In genomic region chr6:25014806-25015560, GRCh38 we compare ENCODE assay signal across 9 cellular contexts.
DNase-seq lines count a peak whose midpoint lies in the region; ATAC-seq and TF ChIP-seq lines count a peak whose summit lies in the region.
"Had no signal": no experiment of that assay in that cellular context is flagged by ENCODE, and none has a peak within 500 bp of the region (broad histone marks: within the 10 kb centered on the region; RNA-seq: fewer than 3 reads in every experiment).

No MANE protein-coding gene starts in this region.

- H3K27ac Mint-ChIP-seq in HFFc6, result peak overlapping the region; percentile 68
- peak overlapping the region; percentile 49 for H3K27ac Mint-ChIP-seq in activated naive CD4-positive, alpha-beta T cell treated with anti-CD3 and anti-CD28 coated beads, Interleukin-2, amount 10 ng/mL, durations not matched to agents 7 days and 5 days
- H3K27ac Mint-ChIP-seq in immature natural killer cell, result peak overlapping the region in 4 of 6 donors; percentile 23 to 75 (median 64)

- H3K27ac ChIP-seq in AG04450 (ENCODE audit: low read depth, low read length) (no peak overlapping the region), upper lobe of right lung (peak overlapping the region; percentile 58)
- H3K27ac ChIP-seq: parathyroid adenoma had no signal

- H3K9me3 Mint-ChIP-seq in HFFc6, result no peaks in the 10 kb centered on the region
- H3K9me3 Mint-ChIP-seq in activated naive CD4-positive, alpha-beta T cell treated with anti-CD3 and anti-CD28 coated beads, Interleukin-2, amount 10 ng/mL, durations not matched to agents 7 days and 5 days, result no peaks in the 10 kb centered on the region
- no peaks in the 10 kb centered on the region for H3K9me3 Mint-ChIP-seq in immature natural killer cell

- H3K27me3 Mint-ChIP-seq in HFFc6 (ENCODE audit: insufficient read depth) (no peaks in the 10 kb centered on the region), immature natural killer cell (ENCODE audit: low read depth in 3 of 3) (no peaks in the 10 kb centered on the region)
- no peaks in the 10 kb centered on the region for H3K27me3 Mint-ChIP-seq in activated naive CD4-positive, alpha-beta T cell treated with anti-CD3 and anti-CD28 coated beads, Interleukin-2, amount 10 ng/mL, durations not matched to agents 7 days and 5 days

- TF ChIP-seq POLR2A in GM18505 (IDR thresholded peaks at IDR 0.05; ENCODE audit: borderline replicate concordance, extremely low read depth, insufficient read depth, insufficient read length), result no peak

- H3K36me3 ChIP-seq in upper lobe of right lung, result no peaks in the 10 kb centered on the region

- TF ChIP-seq CTCF in AG04450 (IDR thresholded peaks at IDR 0.05; ENCODE audit: low read depth, low read length) (no peak), HFFc6 (IDR thresholded peaks at IDR 0.05) (no peak), upper lobe of right lung (IDR thresholded peaks at IDR 0.05) (no peak)

- peak; percentile 18 for DNase-seq in AG04450 (ENCODE audit: low read depth, low spot score)
- peak; percentile 71 for DNase-seq in HFFc6
- DNase-seq in activated naive CD4-positive, alpha-beta T cell treated with anti-CD3 and anti-CD28 coated beads, Interleukin-2, amount 10 ng/mL, durations not matched to agents 7 days and 5 days, result peak; percentile 57
- peak in 1 of 3 donors; percentile 35 for DNase-seq in immature natural killer cell
- DNase-seq in upper lobe of right lung, result no peak
- DNase-seq in ureter (ENCODE audit: low spot score), result no peak
- DNase-seq in KG1 (lab: John Stamatoyannopoulos, UW), result no peak

- no peak overlapping the region for H3K4me3 Mint-ChIP-seq in HFFc6
- H3K4me3 Mint-ChIP-seq in activated naive CD4-positive, alpha-beta T cell treated with anti-CD3 and anti-CD28 coated beads, Interleukin-2, amount 10 ng/mL, durations not matched to agents 7 days and 5 days, result no peak overlapping the region
- H3K4me3 Mint-ChIP-seq in immature natural killer cell, result no peak overlapping the region

- H3K4me1 Mint-ChIP-seq in HFFc6 (ENCODE audit: low read depth) (peaks cover 82% of the 10 kb centered on the region), immature natural killer cell (peaks cover 22 to 75% of the 10 kb centered on the region in 2 donors)
- H3K4me1 Mint-ChIP-seq in activated naive CD4-positive, alpha-beta T cell treated with anti-CD3 and anti-CD28 coated beads, Interleukin-2, amount 10 ng/mL, durations not matched to agents 7 days and 5 days, result peaks cover 75% of the 10 kb centered on the region

- intact Hi-C loops in upper lobe of right lung (cut with DNase I), result no loop called here

- no peaks in the 10 kb centered on the region for H3K36me3 Mint-ChIP-seq in HFFc6 (ENCODE audit: low read depth)
- peaks cover 34% of the 10 kb centered on the region for H3K36me3 Mint-ChIP-seq in activated naive CD4-positive, alpha-beta T cell treated with anti-CD3 and anti-CD28 coated beads, Interleukin-2, amount 10 ng/mL, durations not matched to agents 7 days and 5 days
- H3K36me3 Mint-ChIP-seq in immature natural killer cell, result peaks cover 0 to 10% (median 7%) of the 10 kb centered on the region in 3 donors

- H3K4me1 ChIP-seq in upper lobe of right lung, result peaks cover 16% of the 10 kb centered on the region
- H3K4me1 ChIP-seq: parathyroid adenoma had no signal

- H3K27me3 ChIP-seq in AG04450 (ENCODE audit: control insufficient read depth, insufficient read depth, low read length) (no peaks in the 10 kb centered on the region), upper lobe of right lung (no peaks in the 10 kb centered on the region)

- H3K9me3 ChIP-seq in AG04450 (ENCODE audit: control insufficient read depth, insufficient read depth, low read length) (no peaks in the 10 kb centered on the region), upper lobe of right lung (no peaks in the 10 kb centered on the region)

- H3K4me3 ChIP-seq in AG04450 (ENCODE audit: low read depth, low read length) (no peak overlapping the region), upper lobe of right lung (no peak overlapping the region)

- ATAC-seq in upper lobe of right lung (peak; percentile 18), GM18505 (IDR thresholded peaks at IDR 0.05; ENCODE audit: unreplicated experiment) (no peak)

- POLR2A ChIA-PET in AG04450 (lab: Yijun Ruan, JAX), result no interaction called here

- CTCF ChIA-PET in AG04450 (lab: Charles Lee), result interaction anchor here (0.6 to 3.1 kb wide), 4 partner anchors 10 to 81 kb away, joined by 3 to 11 read pairs (median 4); no protein-coding TSS in a partner anchor
- CTCF ChIA-PET in activated naive CD4-positive, alpha-beta T cell treated with anti-CD3 and anti-CD28 coated beads, Interleukin-2, amount 10 ng/mL, durations not matched to agents 7 days and 5 days (lab: Charles Lee), result interaction anchor here (2.1 to 8.8 kb wide), 5 partner anchors 11 to 157 kb away, joined by 6 to 139 read pairs (median 22); partner anchors contain the start of gene RIPOR2

Comparison
In these comparisons a context has a peak if more than half of its experiments do, and no peak if none do; other contexts are left out.
1. DNase-seq: peak in AG04450 (single experiment), HFFc6 (single experiment) and activated naive CD4-positive, alpha-beta T cell treated with anti-CD3 and anti-CD28 coated beads, Interleukin-2, amount 10 ng/mL, durations not matched to agents 7 days and 5 days (single experiment); none in upper lobe of right lung (single experiment), ureter (single experiment) and KG1 (single experiment).
2. Peak in every context shown above with its lines, with median percentiles within 50 percentile points of each other: H3K27ac Mint-ChIP-seq.